24 cellular contexts compared by ENCODE assay signal in genomic region chr2:215638687-215639086, GRCh38.
DNase-seq lines count a peak whose midpoint lies in the region; ATAC-seq, FAIRE-seq and TF ChIP-seq lines count a peak whose summit lies in the region.
"Had no signal": no experiment of that assay in that cellular context is flagged by ENCODE, and none has a peak within 500 bp of the region (broad histone marks: within the 10 kb centered on the region; RNA-seq: fewer than 3 reads in every experiment).

No MANE protein-coding gene starts in this region.

- no peaks in the 10 kb centered on the region for H3K27me3 ChIP-seq in astrocyte (ENCODE audit: insufficient read depth, low read length)
- H3K27me3 ChIP-seq in keratinocyte (ENCODE audit: control insufficient read depth, extremely low read depth, insufficient read depth, low read length) = no peaks in the 10 kb centered on the region
- H3K27me3 ChIP-seq: BLaER1 treated with 17β-estradiol and CSF1 and Interleukin-3, amounts not matched to agents 10 nM and 100 nM had no signal

- H3K9me1 ChIP-seq in keratinocyte (ENCODE audit: control insufficient read depth, extremely low read depth, insufficient read depth, low read length) = no peaks in the 10 kb centered on the region

- TF ChIP-seq CTCF in WTC11 (IDR thresholded peaks at IDR 0.05) (no peak), astrocyte (IDR thresholded peaks at IDR 0.05; ENCODE audit: insufficient read depth, low read depth, low read length) (no peak), keratinocyte (optimal IDR thresholded peaks at IDR 0.05 in 1 of 3, IDR thresholded peaks at IDR 0.05 in 1 of 3, conservative IDR thresholded peaks at IDR 0.05 in 1 of 3; ENCODE audit: extremely low read depth in 1 of 3, insufficient read depth in 2 of 3, low read length in 3 of 3) (no peak)

- H4K20me1 ChIP-seq in astrocyte (ENCODE audit: insufficient read depth, low read length) (no peaks in the 10 kb centered on the region), keratinocyte (ENCODE audit: control insufficient read depth, extremely low read depth, insufficient read depth, low read length) (no peaks in the 10 kb centered on the region)
- H4K20me1 ChIP-seq: BLaER1 treated with 17β-estradiol and CSF1 and Interleukin-3, amounts not matched to agents 10 nM and 100 nM had no signal

- H3K9me3 Mint-ChIP-seq in WTC11 (peaks cover 42% of the 10 kb centered on the region), astrocyte (ENCODE audit: unreplicated experiment) (peaks cover 16% of the 10 kb centered on the region)

- H3K79me2 ChIP-seq in astrocyte (ENCODE audit: insufficient read depth, low read length) (no peaks in the 10 kb centered on the region), keratinocyte (ENCODE audit: control insufficient read depth, insufficient read depth, low read length) (no peaks in the 10 kb centered on the region)

- H3K4me2 ChIP-seq in astrocyte (ENCODE audit: low read length) (no peak overlapping the region), keratinocyte (ENCODE audit: control insufficient read depth, extremely low read depth, insufficient read depth, low read depth, low read length) (no peak overlapping the region)
- H3K4me2 ChIP-seq: A549; BLaER1 treated with 17β-estradiol and CSF1 and Interleukin-3, amounts not matched to agents 10 nM and 100 nM had no signal

- H3K27ac ChIP-seq in astrocyte (ENCODE audit: low read depth, low read length) = no peak overlapping the region
- H3K27ac ChIP-seq in keratinocyte (ENCODE audit: control insufficient read depth, insufficient read depth, low read length) = no peak overlapping the region
- no peak overlapping the region for H3K27ac ChIP-seq in substantia nigra (ENCODE audit: low read depth, low read length, poor library complexity, severe bottlenecking)
- H3K27ac ChIP-seq: A549; BLaER1 treated with 17β-estradiol and CSF1 and Interleukin-3, amounts not matched to agents 10 nM and 100 nM; C4-2B had no signal

- H3K4me3 Mint-ChIP-seq in WTC11 (no peak overlapping the region), astrocyte (ENCODE audit: unreplicated experiment) (no peak overlapping the region)
- H3K4me3 Mint-ChIP-seq: B cell; CD4-positive, alpha-beta T cell; CD8-positive, alpha-beta T cell had no signal

- H3K4me3 ChIP-seq in astrocyte (ENCODE audit: insufficient read depth, low read depth, low read length) (no peak overlapping the region), keratinocyte (ENCODE audit: control insufficient read depth in 2 of 3, extremely low read depth in 1 of 3, insufficient read depth in 2 of 3, low read depth in 1 of 3, low read length in 3 of 3) (no peak overlapping the region)
- H3K4me3 ChIP-seq: A549; BLaER1 treated with 17β-estradiol and CSF1 and Interleukin-3, amounts not matched to agents 10 nM and 100 nM had no signal

- no peaks in the 10 kb centered on the region for H3K36me3 ChIP-seq in astrocyte (ENCODE audit: insufficient read depth, low read length)
- no peaks in the 10 kb centered on the region for H3K36me3 ChIP-seq in keratinocyte (ENCODE audit: control insufficient read depth in 2 of 2, extremely low read depth in 1 of 2, insufficient read depth in 2 of 2, low read length in 2 of 2)
- H3K36me3 ChIP-seq: BLaER1 treated with 17β-estradiol and CSF1 and Interleukin-3, amounts not matched to agents 10 nM and 100 nM had no signal

- CTCF ChIA-PET in WTC11 (lab: Charles Lee) = no interaction called here

- POLR2A ChIA-PET in WTC11 (lab: Charles Lee) = interaction anchor here (0.5 kb wide), 1 partner anchor 323 kb away, joined by 3 read pairs; no protein-coding TSS in a partner anchor

- no peak overlapping the region for H3K27ac Mint-ChIP-seq in WTC11
- no peak overlapping the region for H3K27ac Mint-ChIP-seq in astrocyte (ENCODE audit: unreplicated experiment)
- H3K27ac Mint-ChIP-seq: B cell; CD4-positive, alpha-beta T cell; CD8-positive, alpha-beta T cell had no signal

- H2AFZ ChIP-seq in astrocyte (ENCODE audit: low read depth, low read length) (no peak overlapping the region), keratinocyte (ENCODE audit: control insufficient read depth, low read length) (no peak overlapping the region)

- H3K9ac ChIP-seq in astrocyte (ENCODE audit: low read length) (no peak overlapping the region), keratinocyte (ENCODE audit: control insufficient read depth, extremely low read depth, insufficient read depth, low read length) (no peak overlapping the region)
- H3K9ac ChIP-seq: BLaER1 treated with 17β-estradiol and CSF1 and Interleukin-3, amounts not matched to agents 10 nM and 100 nM had no signal

- dilution Hi-C loops in keratinocyte (cut with MboI; ENCODE audit: extremely low pct_ligation_motif_present, low sequenced_read_pairs) = no loop called here

- no peak for ATAC-seq in WTC11
- ATAC-seq: A549; CD8-positive, alpha-beta T cell had no signal

- peaks cover 6% of the 10 kb centered on the region for H3K4me1 ChIP-seq in astrocyte (ENCODE audit: insufficient read depth, low read length)
- H3K4me1 ChIP-seq in keratinocyte (ENCODE audit: control insufficient read depth, extremely low read depth, insufficient read depth, low read length) = peaks cover 2% of the 10 kb centered on the region
- H3K4me1 ChIP-seq: Caco-2 had no signal

- H3K27me3 Mint-ChIP-seq in WTC11 (ENCODE audit: low read depth) = no peaks in the 10 kb centered on the region; the same call in 1 of the 2 replicates
- no peaks in the 10 kb centered on the region for H3K27me3 Mint-ChIP-seq in astrocyte (ENCODE audit: low read depth, unreplicated experiment)
- H3K27me3 Mint-ChIP-seq: CD4-positive, alpha-beta T cell had no signal

- FAIRE-seq in astrocyte (lab: Jason Lieb, UNC) (peak; percentile 37), keratinocyte (lab: Jason Lieb, UNC) (peak; percentile 48)
- FAIRE-seq: A549, D721Med, G401.6, GM12891, GM19239 had no signal

- H3K36me3 Mint-ChIP-seq in WTC11 = peaks cover 35% of the 10 kb centered on the region
- peaks cover 4% of the 10 kb centered on the region for H3K36me3 Mint-ChIP-seq in astrocyte (ENCODE audit: low read depth, unreplicated experiment)
- H3K36me3 Mint-ChIP-seq: CD8-positive, alpha-beta T cell had no signal

- H3K4me1 Mint-ChIP-seq in WTC11 (no peaks in the 10 kb centered on the region), astrocyte (ENCODE audit: low read depth, unreplicated experiment) (peaks cover 3% of the 10 kb centered on the region)
- H3K4me1 Mint-ChIP-seq: B cell had no signal

- DNase-seq in OCI-M1 (lab: John Stamatoyannopoulos, UW) = peak; percentile 7
- DNase-seq in WTC11 (ENCODE audit: low spot score) = no peak
- DNase-seq in astrocyte (ENCODE audit: low read depth) = no peak
- no peak for DNase-seq in keratinocyte (ENCODE audit: low read depth, low spot score)
- no peak for DNase-seq in Kasumi-1 (lab: John Stamatoyannopoulos, UW)
- DNase-seq in NCI-H2081 (lab: John Stamatoyannopoulos, UW) = no peak
- no peak for DNase-seq in A172 (ENCODE audit: low spot score)
- no peak for DNase-seq in substantia nigra (lab: John Stamatoyannopoulos, UW)
- DNase-seq: 8988T; AML-193; Caco-2; Calu3; CD4-positive, alpha-beta T cell; CD8-positive, alpha-beta T cell; DMS79 treated with DMSO at 0.1 percent for 48 hours; GF-D8 had no signal

- no peaks in the 10 kb centered on the region for H3K9me3 ChIP-seq in astrocyte (ENCODE audit: insufficient read depth, low read depth, low read length)
- H3K9me3 ChIP-seq in keratinocyte (ENCODE audit: control insufficient read depth, low read depth, low read length) = peaks cover 2% of the 10 kb centered on the region

TF ChIP-seq in WTC11, 78 proteins besides CTCF, POLR2A, EP300 and RAD21:
- TF ChIP-seq ZNF317 (CRISPR knock-in tag; IDR thresholded peaks at IDR 0.05; ENCODE audit: borderline replicate concordance, low read depth) = peak; percentile 81; the same call in 1 of the 2 replicates
- no peak for TF ChIP-seq ZNF416 (CRISPR knock-in tag; IDR thresholded peaks at IDR 0.05)
